9 cellular contexts compared by ENCODE assay signal in the genomic region with DNA sequence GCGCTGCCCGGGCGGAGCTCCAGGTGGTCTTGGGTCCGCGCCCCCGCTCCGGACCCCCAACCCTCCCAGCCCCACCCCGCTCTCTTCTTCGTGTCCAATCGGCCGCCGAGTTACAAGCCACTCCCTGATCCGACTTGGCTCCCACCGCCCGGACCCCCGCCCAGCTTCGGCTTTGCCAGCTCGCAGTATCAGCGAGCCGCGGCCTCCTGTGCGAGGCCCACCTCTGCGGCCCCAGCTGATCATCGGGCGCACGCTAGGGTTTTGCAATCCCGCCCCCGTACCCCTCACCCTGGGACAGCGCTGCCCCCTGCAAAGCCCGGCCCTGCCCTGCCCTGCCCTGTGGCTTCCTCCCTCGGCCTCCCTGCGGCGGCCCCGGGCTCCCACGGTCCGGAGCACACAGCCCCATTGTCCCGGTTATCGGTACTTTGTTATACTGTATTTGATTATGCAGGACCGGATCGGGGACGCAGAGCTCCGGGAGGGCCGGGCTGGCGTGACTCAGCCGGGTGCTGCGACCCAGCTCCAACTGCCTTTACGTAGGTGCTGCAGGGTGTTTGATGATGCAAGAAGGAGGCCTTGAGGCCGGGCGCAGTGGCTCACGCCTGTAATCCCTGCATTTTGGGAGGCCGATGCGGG. TPM values are rescaled to one million over a fixed set of nuclear protein-coding genes. Genes with fewer than 3 reads are reported as not detected.
DNase-seq lines count a peak whose midpoint lies in the region; ATAC-seq, FAIRE-seq and TF ChIP-seq lines count a peak whose summit lies in the region.
"Had no signal": no experiment of that assay in that cellular context is flagged by ENCODE, and none has a peak within 500 bp of the region (broad histone marks: within the 10 kb centered on the region; RNA-seq: fewer than 3 reads in every experiment).

No MANE protein-coding gene starts in this region.

- peak overlapping the region; percentile 93 for H3K56ac ChIP-seq in H1 (replicated peaks; ENCODE audit: insufficient read length, low read depth, low read length)

- H3K9me3 Mint-ChIP-seq in naive thymus-derived CD4-positive, alpha-beta T cell = no peaks in the 10 kb centered on the region

- H2BK120ac ChIP-seq in H1 (replicated peaks; ENCODE audit: low read depth, low read length) = no peak overlapping the region

- no peak overlapping the region for H3K23ac ChIP-seq in H1 (ENCODE audit: insufficient read length)

- peaks cover 0 to 18% of the 10 kb centered on the region in 2 experiments; a peak in 3 of 4 replicates for H3K79me2 ChIP-seq in H1 (ENCODE audit: control insufficient read depth in 1 of 2, insufficient read depth in 2 of 2, low read length in 2 of 2)

- peaks cover 10% of the 10 kb centered on the region for H3K79me1 ChIP-seq in H1 (ENCODE audit: low read depth, low read length)

- no peak for TF ChIP-seq EP300 in H1 (IDR thresholded peaks at IDR 0.05; ENCODE audit: borderline replicate concordance in 1 of 2, low read depth in 2 of 2, low read length in 2 of 2)

- H3K27ac ChIP-seq in H1 (ENCODE audit: low read depth, low read length) (peak overlapping the region; percentile 71; the same call in 1 of the 2 replicates), vagina (peak overlapping the region; percentile 62)
- peak overlapping the region; percentile 92 for H3K27ac ChIP-seq in naive thymus-derived CD4-positive, alpha-beta T cell (ENCODE audit: low read depth, low read length)

- TF ChIP-seq CTCF in H1 (IDR thresholded peaks at IDR 0.05; ENCODE audit: control extremely low read depth in 1 of 3, insufficient read depth in 1 of 3, low read depth in 1 of 3, low read length in 3 of 3) = no peak
- no peak for TF ChIP-seq CTCF in vagina (IDR thresholded peaks at IDR 0.05)

- peak overlapping the region; percentile 80 for H2BK12ac ChIP-seq in H1 (ENCODE audit: low read depth, low read length)

- peak overlapping the region; percentile 41 to 74 (median 59) for H3K9ac ChIP-seq in H1 (replicated peaks in 1 of 4; ENCODE audit: extremely low read depth in 1 of 4, low read depth in 3 of 4, low read length in 3 of 4)

- 10% methylated on average over 32 of the region's 52 CpGs; no CpG with 5 or more reads in 1 of the 2 experiments for WGBS in H1 (ENCODE audit: extremely low coverage in 1 of 2, insufficient coverage in 1 of 2, insufficient read length in 1 of 2, insufficient replicate concordance in 2 of 2, low coverage in 1 of 2, low lambda C conversion rate in 2 of 2, missing lambda C conversion rate in 1 of 2), 2 experiments

- H4K8ac ChIP-seq in H1 (ENCODE audit: extremely low read depth, insufficient read depth, low read length) = peak overlapping the region; percentile 98

- FAIRE-seq in H1 (lab: Jason Lieb, UNC) = no peak
- FAIRE-seq: A204.1 had no signal

- H3K23me2 ChIP-seq in H1 (ENCODE audit: low read depth, low read length) = peaks cover 10% of the 10 kb centered on the region

- no peak for TF ChIP-seq RAD21 in H1 (IDR thresholded peaks at IDR 0.05 in 1 of 2, conservative IDR thresholded peaks at IDR 0.05 in 1 of 2; ENCODE audit: low read depth in 2 of 2, low read length in 2 of 2)

- H3K14ac ChIP-seq in H1 (ENCODE audit: insufficient read length) = no peak overlapping the region

- intact Hi-C loops in naive thymus-derived CD4-positive, alpha-beta T cell (cut with micrococcal nuclease) = loop anchor here (1.0 to 10.0 kb wide), 10 partner anchors 10 to 434 kb away; a partner anchor contains a TSS
- intact Hi-C loops in vagina (cut with DNase I) = no loop called here

- H3K27me3 ChIP-seq in H1 (replicated peaks in 1 of 4; ENCODE audit: control insufficient read depth in 3 of 4, extremely low read depth in 1 of 4, insufficient read depth in 3 of 4, low read length in 3 of 4) (no peaks in the 10 kb centered on the region), vagina (no peaks in the 10 kb centered on the region)
- no peaks in the 10 kb centered on the region for H3K27me3 ChIP-seq in naive thymus-derived CD4-positive, alpha-beta T cell (ENCODE audit: control insufficient read depth in 2 of 2, insufficient read depth in 2 of 2, low read length in 2 of 2)

- peak in 1 of 2 experiments; percentile 72; a peak in 1 of 3 replicates for TF ChIP-seq POLR2A in H1 (IDR thresholded peaks at IDR 0.05; ENCODE audit: control extremely low read depth in 1 of 2, low read depth in 2 of 2, low read length in 2 of 2)
- no peak for TF ChIP-seq POLR2A in vagina (IDR thresholded peaks at IDR 0.05)

- H3K4me1 Mint-ChIP-seq in naive thymus-derived CD4-positive, alpha-beta T cell = peaks cover 22 to 34% (median 27%) of the 10 kb centered on the region in 7 donors

- peak overlapping the region; percentile 71 to 100 (median 90) for H3K4me3 Mint-ChIP-seq in naive thymus-derived CD4-positive, alpha-beta T cell

- H3K27me3 Mint-ChIP-seq in naive thymus-derived CD4-positive, alpha-beta T cell = no peaks in the 10 kb centered on the region

- peaks cover 3 to 9% of the 10 kb centered on the region in 2 experiments for H4K20me1 ChIP-seq in H1 (replicated peaks in 1 of 2; ENCODE audit: control insufficient read depth in 1 of 2, insufficient read depth in 2 of 2, low read length in 2 of 2)

- H4K91ac ChIP-seq in H1 (replicated peaks; ENCODE audit: insufficient read length, low read length) = peak overlapping the region; percentile 96

- H3K4me1 ChIP-seq in H1 (replicated peaks in 1 of 4; ENCODE audit: control insufficient read depth in 3 of 4, insufficient read depth in 4 of 4, low read length in 3 of 4) = peaks cover 0 to 11% (median 8%) of the 10 kb centered on the region in 4 experiments; a peak in 5 of 7 replicates
- H3K4me1 ChIP-seq in naive thymus-derived CD4-positive, alpha-beta T cell (ENCODE audit: control insufficient read depth in 2 of 2, insufficient read depth in 2 of 2, low read length in 2 of 2) = peaks cover 6 to 18% of the 10 kb centered on the region in 2 donors
- peaks cover 15% of the 10 kb centered on the region for H3K4me1 ChIP-seq in vagina

- peak overlapping the region; percentile 93 for H2BK5ac ChIP-seq in H1 (ENCODE audit: low read depth, low read length)

- no peaks in the 10 kb centered on the region for H3K9me3 ChIP-seq in H1 (ENCODE audit: insufficient read depth in 2 of 2, low read depth in 1 of 2, low read length in 1 of 2)
- H3K9me3 ChIP-seq in naive thymus-derived CD4-positive, alpha-beta T cell (ENCODE audit: control insufficient read depth in 2 of 3, low read length in 3 of 3) = no peaks in the 10 kb centered on the region
- H3K9me3 ChIP-seq in vagina = no peaks in the 10 kb centered on the region

- H2BK20ac ChIP-seq in H1 (ENCODE audit: low read length) = no peak overlapping the region

- H3K27ac Mint-ChIP-seq in naive thymus-derived CD4-positive, alpha-beta T cell = peak overlapping the region; percentile 72 to 93 (median 83)

- H4K5ac ChIP-seq in H1 (ENCODE audit: insufficient read length, low read depth, low read length) = peak overlapping the region; percentile 96

- H2AK5ac ChIP-seq in H1 (ENCODE audit: low read depth, low read length) = peak overlapping the region; percentile 86; the same call in 1 of the 2 replicates

- no peak overlapping the region for H2BK15ac ChIP-seq in H1 (ENCODE audit: low read length)

- peak overlapping the region; percentile 83; the same call in 1 of the 2 replicates for H3K18ac ChIP-seq in H1 (ENCODE audit: extremely low read depth, low read length)

- peaks cover 6 to 14% (median 9%) of the 10 kb centered on the region in 4 experiments; a peak in 7 of 8 replicates for H3K36me3 ChIP-seq in H1 (ENCODE audit: control insufficient read depth in 2 of 4, insufficient read depth in 4 of 4, low read length in 3 of 4)
- peaks cover 4 to 47% (median 4%) of the 10 kb centered on the region in 3 experiments for H3K36me3 ChIP-seq in naive thymus-derived CD4-positive, alpha-beta T cell (ENCODE audit: control insufficient read depth in 2 of 3, insufficient read depth in 3 of 3, low read length in 3 of 3)
- peaks cover 0 to 7% of the 10 kb centered on the region in 2 donors for H3K36me3 ChIP-seq in vagina

- H3K4ac ChIP-seq in H1 (replicated peaks; ENCODE audit: insufficient read length, low read depth, low read length) = no peak overlapping the region

- peak; percentile 28 for ATAC-seq in naive thymus-derived CD4-positive, alpha-beta T cell

- CTCF ChIA-PET in H1 (lab: Charles Lee; ENCODE audit: partially characterized antibody) = interaction anchor here (1.0 to 1.5 kb wide), 4 partner anchors 15 to 97 kb away, joined by 4 to 6 read pairs (median 4); a partner anchor contains a TSS
- CTCF ChIA-PET in naive thymus-derived CD4-positive, alpha-beta T cell (lab: Charles Lee) = interaction anchor here (0.6 kb wide), 1 partner anchor 73 kb away, joined by 3 read pairs; no protein-coding TSS in a partner anchor

- peaks cover 5 to 41% (median 17%) of the 10 kb centered on the region in 5 donors for H3K36me3 Mint-ChIP-seq in naive thymus-derived CD4-positive, alpha-beta T cell

- peak in 2 of 3 experiments; percentile 79 to 82 for DNase-seq in NCI-H1417 (lab: John Stamatoyannopoulos, UW)
- DNase-seq in NCI-H1417 treated with DMSO at 0.1 percent for 48 hours (lab: John Stamatoyannopoulos, UW) = no peak
- peak; percentile 90 for DNase-seq in NCI-H1105 (lab: John Stamatoyannopoulos, UW)
- DNase-seq in activated CD4-positive, alpha-beta T cell treated with anti-CD3 and anti-CD28 coated beads, Interleukin-2, amount 50 U/mL, for 48 hours = peak; percentile 34 to 48
- DNase-seq in H1 (ENCODE audit: low read depth in 1 of 2, low spot score in 2 of 2) = peak; percentile 73 to 90
- DNase-seq in naive thymus-derived CD4-positive, alpha-beta T cell = peak in 4 of 9 donors; percentile 33 to 50 (median 37)
- no peak for DNase-seq in vagina (ENCODE audit: extremely low spot score in 2 of 2)
- DNase-seq in foreskin melanocyte = no peak

- POLR2A ChIA-PET in H1 (lab: Charles Lee; ENCODE audit: partially characterized antibody) = interaction anchor here (0.6 to 4.2 kb wide), 20 partner anchors 9 to 1033 kb away, joined by 3 to 46 read pairs (median 4); a partner anchor contains a TSS
- POLR2A ChIA-PET in naive thymus-derived CD4-positive, alpha-beta T cell (lab: Charles Lee) = interaction anchor here (0.6 to 2.2 kb wide), 19 partner anchors 8 to 193 kb away, joined by 3 to 20 read pairs (median 5); a partner anchor contains a TSS

- peak overlapping the region; percentile 69 to 82 (median 74) for H3K4me3 ChIP-seq in H1 (ENCODE audit: extremely low read depth in 1 of 4, insufficient read depth in 2 of 4, low read depth in 3 of 4, low read length in 4 of 4)
- peak overlapping the region; percentile 37 for H3K4me3 ChIP-seq in naive thymus-derived CD4-positive, alpha-beta T cell (ENCODE audit: low read length)
- peak overlapping the region; percentile 45 to 62 for H3K4me3 ChIP-seq in vagina

- H2AFZ ChIP-seq in H1 (ENCODE audit: low read length) = no peak overlapping the region

- H3K4me2 ChIP-seq in H1 (ENCODE audit: insufficient read depth in 1 of 2, low read depth in 2 of 2, low read length in 2 of 2) = peak overlapping the region; percentile 69 to 91

RNA-seq across cellular contexts. Expression of a gene that starts 0.6 kb away (rescaled TPM):
- 47.1 and 47.6 TPM in 2 replicates for total RNA-seq in H1 (2021; fragmentation: NEBNext Ultra II Directional; extraction: Animal tissue kit (Norgen Biotek cat#: 25700))
- 70.2 and 121 TPM in 2 replicates for polyA plus RNA-seq in H1 (2011; rRNA removed)
- polyA plus RNA-seq in H1 (2011; cell fraction: cytosol; rRNA removed) = 54.8 TPM
- 298 TPM for polyA plus RNA-seq in H1 (2011; cell fraction: nucleus; rRNA removed)
- polyA plus RNA-seq in H1 (2012, experiment 1 of 2) = 43.0 to 66.6 TPM (median 64.7 TPM) in 4 replicates
- polyA plus RNA-seq in H1 (2012, experiment 2 of 2) = 51.1 TPM
- 89.2 TPM for polyA plus RNA-seq in H1 (2013, experiment 1 of 2)
- polyA plus RNA-seq in H1 (2013, experiment 2 of 2) = 78.1 TPM
- polyA minus RNA-seq in H1 (2011; rRNA and poly(A)+ RNA removed) = 14.0 and 21.6 TPM in 2 replicates
- 21.4 TPM for polyA minus RNA-seq in H1 (2011; cell fraction: cytosol; rRNA and poly(A)+ RNA removed)
- polyA minus RNA-seq in H1 (2011; cell fraction: nucleus; rRNA and poly(A)+ RNA removed) = 38.2 TPM
- total RNA-seq in naive thymus-derived CD4-positive, alpha-beta T cell = 10 to 100 TPM; 64.4 to 91.7 (median 75.0) TPM
- 10 to 100 TPM; 16.5 to 43.2 TPM for polyA plus RNA-seq in naive thymus-derived CD4-positive, alpha-beta T cell
- 15.2 TPM for total RNA-seq in vagina

RNA-seq across cellular contexts. Expression of a gene that starts 10.1 kb away (rescaled TPM):
- 3.3 and 3.4 TPM in 2 replicates for total RNA-seq in H1 (2021; fragmentation: NEBNext Ultra II Directional; extraction: Animal tissue kit (Norgen Biotek cat#: 25700))
- polyA plus RNA-seq in H1 (2011; rRNA removed) = 3.8 and 8.3 TPM in 2 replicates
- 6.5 TPM for polyA plus RNA-seq in H1 (2011; cell fraction: cytosol; rRNA removed)
- polyA plus RNA-seq in H1 (2011; cell fraction: nucleus; rRNA removed) = 12.1 TPM
- 3.9 to 6.8 TPM (median 4.8 TPM) in 4 replicates for polyA plus RNA-seq in H1 (2012, experiment 1 of 2)
- polyA plus RNA-seq in H1 (2012, experiment 2 of 2) = 2.2 TPM
- 3.7 TPM for polyA plus RNA-seq in H1 (2013, experiment 1 of 2)
- 4.1 TPM for polyA plus RNA-seq in H1 (2013, experiment 2 of 2)
- polyA minus RNA-seq in H1 (2011; rRNA and poly(A)+ RNA removed) = 1.7 and 1.8 TPM in 2 replicates
- 2.9 TPM for polyA minus RNA-seq in H1 (2011; cell fraction: cytosol; rRNA and poly(A)+ RNA removed)
- polyA minus RNA-seq in H1 (2011; cell fraction: nucleus; rRNA and poly(A)+ RNA removed) = 2.6 TPM
- 10 to 100 TPM; 22.6 to 42.7 (median 42.0) TPM for total RNA-seq in naive thymus-derived CD4-positive, alpha-beta T cell
- polyA plus RNA-seq in naive thymus-derived CD4-positive, alpha-beta T cell = 1 to 10 TPM; 3.8 to 9.2 TPM
- total RNA-seq in vagina = 5.2 TPM

RNA-seq across cellular contexts. Expression of a gene that starts 14.8 kb away (rescaled TPM):
- 18.1 and 20.2 TPM in 2 replicates for total RNA-seq in H1 (2021; fragmentation: NEBNext Ultra II Directional; extraction: Animal tissue kit (Norgen Biotek cat#: 25700))
- polyA plus RNA-seq in H1 (2011; rRNA removed) = 5.7 and 8.9 TPM in 2 replicates
- 6.2 TPM for polyA plus RNA-seq in H1 (2011; cell fraction: cytosol; rRNA removed)
- 28.2 TPM for polyA plus RNA-seq in H1 (2011; cell fraction: nucleus; rRNA removed)
- polyA plus RNA-seq in H1 (2012, experiment 1 of 2) = 9.9 to 15.8 TPM (median 14.2 TPM) in 4 replicates
- 16.1 TPM for polyA plus RNA-seq in H1 (2012, experiment 2 of 2)
- polyA plus RNA-seq in H1 (2013, experiment 1 of 2) = 10.4 TPM
- polyA plus RNA-seq in H1 (2013, experiment 2 of 2) = 10.5 TPM
- 5.8 and 7.1 TPM in 2 replicates for polyA minus RNA-seq in H1 (2011; rRNA and poly(A)+ RNA removed)
- polyA minus RNA-seq in H1 (2011; cell fraction: cytosol; rRNA and poly(A)+ RNA removed) = 7.9 TPM
- 8.6 TPM for polyA minus RNA-seq in H1 (2011; cell fraction: nucleus; rRNA and poly(A)+ RNA removed)
- 100 to 1,000 TPM in 3 of 5 experiments, 10 to 100 TPM in 2; 97.2 to 141 (median 109) TPM for total RNA-seq in naive thymus-derived CD4-positive, alpha-beta T cell
- 10 to 100 TPM; 32.9 to 68.6 TPM for polyA plus RNA-seq in naive thymus-derived CD4-positive, alpha-beta T cell
- total RNA-seq in vagina = 12.3 TPM

RNA-seq across cellular contexts. Expression of a gene that starts 34.9 kb away (rescaled TPM):
- 64.2 and 75.7 TPM in 2 replicates for total RNA-seq in H1 (2021; fragmentation: NEBNext Ultra II Directional; extraction: Animal tissue kit (Norgen Biotek cat#: 25700))
- 33.0 and 70.7 TPM in 2 replicates for polyA plus RNA-seq in H1 (2011; rRNA removed)
- polyA plus RNA-seq in H1 (2011; cell fraction: cytosol; rRNA removed) = 36.9 TPM
- polyA plus RNA-seq in H1 (2011; cell fraction: nucleus; rRNA removed) = 284 TPM
- 47.8 to 73.6 TPM (median 62.5 TPM) in 4 replicates for polyA plus RNA-seq in H1 (2012, experiment 1 of 2)
- 64.3 TPM for polyA plus RNA-seq in H1 (2012, experiment 2 of 2)
- 75.7 TPM for polyA plus RNA-seq in H1 (2013, experiment 1 of 2)
- 65.6 TPM for polyA plus RNA-seq in H1 (2013, experiment 2 of 2)
- polyA minus RNA-seq in H1 (2011; rRNA and poly(A)+ RNA removed) = 68.4 and 83.9 TPM in 2 replicates
- polyA minus RNA-seq in H1 (2011; cell fraction: cytosol; rRNA and poly(A)+ RNA removed) = 49.1 TPM
- polyA minus RNA-seq in H1 (2011; cell fraction: nucleus; rRNA and poly(A)+ RNA removed) = 93.9 TPM
- 100 to 1,000 TPM in 2 of 5 experiments, 10 to 100 TPM in 3; 86.5 to 138 (median 98.9) TPM for total RNA-seq in naive thymus-derived CD4-positive, alpha-beta T cell
- 10 to 100 TPM; 22.2 to 52.7 TPM for polyA plus RNA-seq in naive thymus-derived CD4-positive, alpha-beta T cell
- total RNA-seq in vagina = 114 TPM

RNA-seq across cellular contexts. Expression of a gene that starts 40.0 kb away (rescaled TPM):
- 46.2 and 50.9 TPM in 2 replicates for total RNA-seq in H1 (2021; fragmentation: NEBNext Ultra II Directional; extraction: Animal tissue kit (Norgen Biotek cat#: 25700))
- polyA plus RNA-seq in H1 (2011; rRNA removed) = 11.0 and 13.0 TPM in 2 replicates
- polyA plus RNA-seq in H1 (2011; cell fraction: cytosol; rRNA removed) = 17.1 TPM
- polyA plus RNA-seq in H1 (2011; cell fraction: nucleus; rRNA removed) = 12.2 TPM
- polyA plus RNA-seq in H1 (2012, experiment 1 of 2) = 14.2 to 31.6 TPM (median 16.6 TPM) in 4 replicates
- 10.5 TPM for polyA plus RNA-seq in H1 (2012, experiment 2 of 2)
- 44.3 TPM for polyA plus RNA-seq in H1 (2013, experiment 1 of 2)
- polyA plus RNA-seq in H1 (2013, experiment 2 of 2) = 38.9 TPM
- polyA minus RNA-seq in H1 (2011; rRNA and poly(A)+ RNA removed) = 28.9 and 34.1 TPM in 2 replicates
- polyA minus RNA-seq in H1 (2011; cell fraction: cytosol; rRNA and poly(A)+ RNA removed) = 14.8 TPM
- polyA minus RNA-seq in H1 (2011; cell fraction: nucleus; rRNA and poly(A)+ RNA removed) = 28.8 TPM
- 100 to 1,000 TPM in 2 of 5 experiments, 10 to 100 TPM in 3; 67.8 to 202 (median 74.9) TPM for total RNA-seq in naive thymus-derived CD4-positive, alpha-beta T cell
- 100 to 1,000 TPM; 113 to 143 TPM for polyA plus RNA-seq in naive thymus-derived CD4-positive, alpha-beta T cell
- 6.9 TPM for total RNA-seq in vagina

Comparison
In these comparisons a context has a peak if more than half of its experiments do, and no peak if none do; other contexts are left out.
1. DNase-seq: peak in NCI-H1417 (2 of 3), NCI-H1105 (single experiment), activated CD4-positive, alpha-beta T cell treated with anti-CD3 and anti-CD28 coated beads, Interleukin-2, amount 50 U/mL, for 48 hours (2 of 2) and H1 (2 of 2); none in NCI-H1417 treated with DMSO at 0.1 percent for 48 hours (single experiment), vagina (0 of 2) and foreskin melanocyte (single experiment).
2. Peak in every context shown above with its lines, with median percentiles within 50 percentile points of each other: H3K27ac ChIP-seq and H3K4me3 ChIP-seq.